Comparison of ENCODE assay signal across 23 cellular contexts in the genomic region with DNA sequence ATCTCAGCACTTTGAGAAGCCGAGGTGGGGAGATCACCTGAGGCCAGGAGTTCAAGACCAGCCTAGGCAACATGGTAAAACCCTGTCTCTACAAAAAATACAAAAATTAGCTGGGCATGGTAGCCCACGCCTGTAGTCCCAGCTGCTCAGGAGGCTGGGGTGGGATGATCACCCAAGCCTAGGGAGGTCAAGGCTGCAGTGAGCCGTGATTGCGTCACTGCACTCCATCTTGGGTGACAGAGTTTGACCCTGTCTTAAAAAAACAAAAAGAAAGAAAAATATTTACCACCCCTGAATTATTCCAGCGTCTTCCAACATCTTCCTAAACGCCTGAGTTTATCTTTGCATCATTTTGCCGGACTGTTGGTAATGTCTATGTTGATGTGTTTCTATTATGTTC. TPM values are rescaled to one million over a fixed set of nuclear protein-coding genes. Genes with fewer than 3 reads are reported as not detected.
"Had no signal": no experiment of that assay in that cellular context is flagged by ENCODE, and none has a peak within 500 bp of the region (broad histone marks: within the 10 kb centered on the region; RNA-seq: fewer than 3 reads in every experiment).

No MANE protein-coding gene starts in this region.

- H3K4me3 ChIP-seq: Peyer's patch had no signal

- H3K36me3 ChIP-seq: Peyer's patch had no signal

- ATAC-seq: activated CD8-positive, alpha-beta memory T cell treated with anti-CD3 and anti-CD28 coated beads, Interleukin-2, amount 10 ng/mL, durations not matched to agents 7 days and 5 days; activated T-helper 17 cell treated with anti-CD3 and anti-CD28 coated beads, Interleukin-2, amount 50 U/mL, for 72 hours; T-helper 17 cell; WTC11 had no signal

- H3K9me3 ChIP-seq: Peyer's patch had no signal

- H3K27me3 Mint-ChIP-seq: brain had no signal

- DNase-seq: activated CD4-positive, alpha-beta T cell treated with anti-CD3 and anti-CD28 coated beads for 48 hours; activated CD4-positive, alpha-beta T cell treated with anti-CD3 and anti-CD28 coated beads, Interleukin-2, amount 50 U/mL, for 4 hours; activated CD4-positive, CD25-positive, alpha-beta regulatory T cell treated with anti-CD3 and anti-CD28 coated beads, Interleukin-2, amount 50 U/mL, for 72 hours; activated CD8-positive, alpha-beta memory T cell treated with anti-CD3 and anti-CD28 coated beads, Interleukin-2, amount 10 ng/mL, durations not matched to agents 7 days and 5 days; activated gamma-delta T cell; activated naive CD4-positive, alpha-beta T cell treated with anti-CD3 and anti-CD28 coated beads for 36 hours; activated T-cell treated with anti-CD3 and anti-CD28 coated beads, Interleukin-2, amount 50 U/mL, for 48 hours; amygdala; Kasumi-1; KBM-7; NCI-H1105 treated with DMSO at 0.1 percent for 48 hours; NCI-H1436 treated with DMSO at 0.1 percent for 48 hours; NCI-H187; NCI-H2081; NCI-H510A treated with DMSO at 0.1 percent for 48 hours; Peyer's patch; T-helper 17 cell; T-helper 9 cell had no signal

- H3K9me3 Mint-ChIP-seq: activated naive CD4-positive, alpha-beta T cell treated with anti-CD3 and anti-CD28 coated beads for 36 hours; activated T-helper 17 cell treated with anti-CD3 and anti-CD28 coated beads, Interleukin-2, amount 50 U/mL, for 72 hours; brain; WTC11 had no signal

- H3K4me1 Mint-ChIP-seq: activated CD8-positive, alpha-beta memory T cell treated with anti-CD3 and anti-CD28 coated beads, Interleukin-2, amount 10 ng/mL, durations not matched to agents 7 days and 5 days; activated T-helper 17 cell treated with anti-CD3 and anti-CD28 coated beads, Interleukin-2, amount 50 U/mL, for 72 hours had no signal

- H3K27me3 ChIP-seq: Peyer's patch had no signal

- H3K36me3 Mint-ChIP-seq: activated CD8-positive, alpha-beta memory T cell treated with anti-CD3 and anti-CD28 coated beads, Interleukin-2, amount 10 ng/mL, durations not matched to agents 7 days and 5 days; activated naive CD8-positive, alpha-beta T cell; brain; WTC11 had no signal

- FAIRE-seq: astrocyte had no signal

- H3K4me3 Mint-ChIP-seq: activated CD8-positive, alpha-beta memory T cell treated with anti-CD3 and anti-CD28 coated beads, Interleukin-2, amount 10 ng/mL, durations not matched to agents 7 days and 5 days; activated naive CD4-positive, alpha-beta T cell treated with anti-CD3 and anti-CD28 coated beads for 36 hours; activated naive CD8-positive, alpha-beta T cell; activated T-helper 17 cell treated with anti-CD3 and anti-CD28 coated beads, Interleukin-2, amount 50 U/mL, for 72 hours; brain; T-helper 17 cell; WTC11 had no signal

RNA-seq across cellular contexts. Expression of a gene that starts 6.2 kb away (rescaled TPM):
- total RNA-seq: activated naive CD4-positive, alpha-beta T cell treated with anti-CD3 and anti-CD28 coated beads for 36 hours; activated T-helper 17 cell treated with anti-CD3 and anti-CD28 coated beads, Interleukin-2, amount 50 U/mL, for 72 hours; T-helper 17 cell had no signal
